Comparison of ENCODE assay signal across 12 cellular contexts in genomic region chr10:126350216-126350992, GRCh38. TPM values are rescaled to one million over a fixed set of nuclear protein-coding genes. Genes with fewer than 3 reads are reported as not detected.
DNase-seq lines count a peak whose midpoint lies in the region; ATAC-seq and TF ChIP-seq lines count a peak whose summit lies in the region.
"Had no signal": no experiment of that assay in that cellular context is flagged by ENCODE, and none has a peak within 500 bp of the region (broad histone marks: within the 10 kb centered on the region; RNA-seq: fewer than 3 reads in every experiment).

No MANE protein-coding gene starts in this region.

- H3K27me3 Mint-ChIP-seq in stimulated activated naive CD8-positive, alpha-beta T cell treated with anti-CD3 and anti-CD28 coated beads, Interleukin-15, amount 100 ng/mL, for 72 hours: peaks cover 9% of the 10 kb centered on the region
- no peaks in the 10 kb centered on the region for H3K27me3 Mint-ChIP-seq in CD8-positive, alpha-beta T cell (ENCODE audit: low read depth)

- H3K9me3 Mint-ChIP-seq in stimulated activated naive CD8-positive, alpha-beta T cell treated with anti-CD3 and anti-CD28 coated beads, Interleukin-15, amount 100 ng/mL, for 72 hours: peaks cover 4 to 20% of the 10 kb centered on the region in 2 donors
- no peaks in the 10 kb centered on the region for H3K9me3 Mint-ChIP-seq in CD8-positive, alpha-beta T cell

- no peaks in the 10 kb centered on the region for H3K4me1 Mint-ChIP-seq in stimulated activated naive CD8-positive, alpha-beta T cell treated with anti-CD3 and anti-CD28 coated beads, Interleukin-15, amount 100 ng/mL, for 72 hours
- no peaks in the 10 kb centered on the region for H3K4me1 Mint-ChIP-seq in CD8-positive, alpha-beta T cell (ENCODE audit: low read depth)
- H3K4me1 Mint-ChIP-seq: CD14-positive monocyte had no signal

- no peaks in the 10 kb centered on the region for H3K9me3 ChIP-seq in breast epithelium
- no peaks in the 10 kb centered on the region for H3K9me3 ChIP-seq in CD8-positive, alpha-beta T cell (ENCODE audit: low read length)
- H3K9me3 ChIP-seq: esophagus squamous epithelium had no signal

- H3K27me3 ChIP-seq in ACC112 (ENCODE audit: insufficient read depth, low read length) (no peaks in the 10 kb centered on the region), breast epithelium (no peaks in the 10 kb centered on the region)
- H3K27me3 ChIP-seq in CD8-positive, alpha-beta T cell (ENCODE audit: insufficient read depth, low read length): no peaks in the 10 kb centered on the region
- H3K27me3 ChIP-seq: esophagus squamous epithelium had no signal

- TF ChIP-seq POLR2A in breast epithelium (IDR thresholded peaks at IDR 0.05): no peak

- peaks cover 54% of the 10 kb centered on the region for H3K79me2 ChIP-seq in ACC112 (ENCODE audit: control insufficient read depth, insufficient read depth, low read length, unreplicated experiment)

- H3K4me3 ChIP-seq in ACC112 (ENCODE audit: low read depth, low read length) (no peak overlapping the region), breast epithelium (no peak overlapping the region)
- H3K4me3 ChIP-seq in CD8-positive, alpha-beta T cell (ENCODE audit: low read depth, low read length): no peak overlapping the region
- H3K4me3 ChIP-seq: esophagus squamous epithelium had no signal

- no peak for ATAC-seq in GM21423 (IDR thresholded peaks at IDR 0.05; ENCODE audit: unreplicated experiment)
- ATAC-seq in stimulated activated naive CD8-positive, alpha-beta T cell treated with anti-CD3 and anti-CD28 coated beads, Interleukin-15, amount 100 ng/mL, for 72 hours: no peak
- no peak for ATAC-seq in CD8-positive, alpha-beta T cell

- H3K4me3 Mint-ChIP-seq in stimulated activated naive CD8-positive, alpha-beta T cell treated with anti-CD3 and anti-CD28 coated beads, Interleukin-15, amount 100 ng/mL, for 72 hours: no peak overlapping the region
- H3K4me3 Mint-ChIP-seq in CD8-positive, alpha-beta T cell: no peak overlapping the region
- H3K4me3 Mint-ChIP-seq: CD14-positive monocyte had no signal

- no peak overlapping the region for H2AFZ ChIP-seq in ACC112 (ENCODE audit: low read length, unreplicated experiment)

- H3K27ac Mint-ChIP-seq in stimulated activated naive CD8-positive, alpha-beta T cell treated with anti-CD3 and anti-CD28 coated beads, Interleukin-15, amount 100 ng/mL, for 72 hours: no peak overlapping the region
- no peak overlapping the region for H3K27ac Mint-ChIP-seq in CD8-positive, alpha-beta T cell
- H3K27ac Mint-ChIP-seq: CD14-positive monocyte had no signal

- H3K27ac ChIP-seq in ACC112 (ENCODE audit: low read depth, low read length): peak overlapping the region; percentile 77
- H3K27ac ChIP-seq in breast epithelium: peak overlapping the region; percentile 37 to 55
- no peak overlapping the region for H3K27ac ChIP-seq in CD8-positive, alpha-beta T cell (ENCODE audit: low read depth, low read length)
- H3K27ac ChIP-seq: esophagus squamous epithelium had no signal

- CTCF ChIA-PET in CD8-positive, alpha-beta T cell (lab: Charles Lee): no interaction called here

- H3K36me3 Mint-ChIP-seq in CD8-positive, alpha-beta T cell: no peaks in the 10 kb centered on the region
- H3K36me3 Mint-ChIP-seq: CD14-positive monocyte had no signal

- no peak for TF ChIP-seq CTCF in breast epithelium (IDR thresholded peaks at IDR 0.05)
- no peak for TF ChIP-seq CTCF in CD8-positive, alpha-beta T cell (IDR thresholded peaks at IDR 0.05)
- TF ChIP-seq CTCF in GM20000 (IDR thresholded peaks at IDR 0.05; ENCODE audit: extremely low read depth, missing control alignments): no peak

- intact Hi-C loops in breast epithelium (cut with DNase I; ENCODE audit: low total_unique reads): no loop called here
- intact Hi-C loops in CD8-positive, alpha-beta T cell (cut with DNase I, micrococcal nuclease): no loop called here

- peak; percentile 95 for DNase-seq in HK-2 (ENCODE audit: unreplicated experiment)
- DNase-seq in breast epithelium (ENCODE audit: low spot score in 2 of 2): peak in 1 of 2 donors; percentile 38
- peak; percentile 89 for DNase-seq in left kidney (ENCODE audit: low read depth, low spot score)
- DNase-seq in stimulated activated naive CD8-positive, alpha-beta T cell treated with anti-CD3 and anti-CD28 coated beads, Interleukin-15, amount 100 ng/mL, for 72 hours: no peak
- no peak for DNase-seq in CD8-positive, alpha-beta T cell
- no peak for DNase-seq in GM20000 (ENCODE audit: low spot score)
- DNase-seq: activated effector memory CD4-positive, alpha-beta T cell treated with anti-CD3 and anti-CD28 coated beads, Interleukin-2, amount 50 U/mL, for 16 hours; esophagus squamous epithelium; NCI-H510A had no signal

- H3K4me1 ChIP-seq in ACC112 (ENCODE audit: control insufficient read depth, insufficient read depth, low read length, unreplicated experiment): peaks cover 23% of the 10 kb centered on the region
- no peaks in the 10 kb centered on the region for H3K4me1 ChIP-seq in breast epithelium
- no peaks in the 10 kb centered on the region for H3K4me1 ChIP-seq in CD8-positive, alpha-beta T cell (ENCODE audit: insufficient read depth, low read length)
- H3K4me1 ChIP-seq: esophagus squamous epithelium had no signal

- POLR2A ChIA-PET in CD8-positive, alpha-beta T cell (lab: Charles Lee): no interaction called here

- peaks cover 8% of the 10 kb centered on the region for H3K36me3 ChIP-seq in ACC112 (ENCODE audit: insufficient read depth, low read length)
- H3K36me3 ChIP-seq in breast epithelium: no peaks in the 10 kb centered on the region
- H3K36me3 ChIP-seq in CD8-positive, alpha-beta T cell (ENCODE audit: insufficient read depth, low read length): no peaks in the 10 kb centered on the region
- H3K36me3 ChIP-seq: esophagus squamous epithelium had no signal

RNA-seq across cellular contexts. Expression of gene ADAM12, which starts 37.9 kb away (rescaled TPM):
- total RNA-seq in breast epithelium: 10 to 100 TPM in 2 of 3 donors, 1 to 10 TPM in 1; 8.6 to 16.4 (median 13.9) TPM
- 1 to 10 TPM in 1 of 2 experiments, under 1 TPM in 1; 0.83 to 1.9 TPM for total RNA-seq in CD8-positive, alpha-beta T cell

Comparison
In these comparisons a context has a peak if more than half of its experiments do, and no peak if none do; other contexts are left out.
1. DNase-seq: peak in HK-2 (single experiment) and left kidney (single experiment); none in stimulated activated naive CD8-positive, alpha-beta T cell treated with anti-CD3 and anti-CD28 coated beads, Interleukin-15, amount 100 ng/mL, for 72 hours (0 of 2), CD8-positive, alpha-beta T cell (0 of 7) and GM20000 (single experiment).